ENCODE assay signal across 23 cellular contexts in the genomic region with DNA sequence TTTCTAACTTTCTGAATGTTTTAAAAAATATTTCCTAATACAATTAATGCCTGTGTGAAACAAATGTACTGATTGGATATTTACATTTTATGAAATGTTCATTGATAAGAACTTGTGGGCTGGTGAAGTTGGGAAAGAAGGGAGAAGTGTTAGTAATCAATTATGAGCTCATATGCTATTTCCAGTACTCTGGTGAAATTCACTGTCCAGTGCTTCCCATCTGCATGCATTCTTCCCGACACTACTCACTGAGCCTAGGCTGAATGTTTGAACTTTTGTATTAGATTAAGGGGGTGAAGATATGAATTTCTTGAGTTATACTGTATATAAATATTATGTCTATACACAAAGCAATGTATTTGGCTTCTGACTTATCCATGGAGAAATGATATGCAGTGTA. TPM values are rescaled to one million over a fixed set of nuclear protein-coding genes. Genes with fewer than 3 reads are reported as not detected.
DNase-seq lines count a peak whose midpoint lies in the region; ATAC-seq and TF ChIP-seq lines count a peak whose summit lies in the region.
"Had no signal": no experiment of that assay in that cellular context is flagged by ENCODE, and none has a peak within 500 bp of the region (broad histone marks: within the 10 kb centered on the region; RNA-seq: fewer than 3 reads in every experiment).

No MANE protein-coding gene starts in this region.

- no peaks in the 10 kb centered on the region for H3K27me3 ChIP-seq in brain microvascular endothelial cell (replicated peaks)

- no peaks in the 10 kb centered on the region for H3K36me3 ChIP-seq in brain microvascular endothelial cell (replicated peaks)
- H3K36me3 ChIP-seq: sigmoid colon, WERI-Rb-1 had no signal

- no peak overlapping the region for H3K27ac ChIP-seq in brain microvascular endothelial cell
- H3K27ac ChIP-seq: PC-9, sigmoid colon, WERI-Rb-1 had no signal

- no peaks in the 10 kb centered on the region for H3K9me3 Mint-ChIP-seq in chondrocyte (ENCODE audit: low read depth)
- H3K9me3 Mint-ChIP-seq: activated CD4-positive, alpha-beta memory T cell treated with anti-CD3 and anti-CD28 coated beads, Interleukin-2, amount 10 ng/mL, durations not matched to agents 7 days and 5 days; H9 had no signal

- H3K27ac Mint-ChIP-seq in chondrocyte (ENCODE audit: unreplicated experiment): no peak overlapping the region
- H3K27ac Mint-ChIP-seq: activated CD4-positive, alpha-beta memory T cell treated with anti-CD3 and anti-CD28 coated beads, Interleukin-2, amount 10 ng/mL, durations not matched to agents 7 days and 5 days; B cell; H9 had no signal

- intact Hi-C loops in left ventricle myocardium superior (cut with micrococcal nuclease): no loop called here

- no peak overlapping the region for H3K4me3 ChIP-seq in brain microvascular endothelial cell (ENCODE audit: low read depth, low read length)
- H3K4me3 ChIP-seq: PC-9, sigmoid colon had no signal

- DNase-seq in AG08395 (ENCODE audit: low spot score): peak; percentile 46
- peak; percentile 42 for DNase-seq in HS-5 (ENCODE audit: low read depth)
- DNase-seq in brain microvascular endothelial cell: peak; percentile 26
- DNase-seq in left ventricle myocardium superior: no peak
- DNase-seq in chondrocyte (ENCODE audit: low spot score): no peak
- no peak for DNase-seq in inferior parietal cortex (ENCODE audit: extremely low spot score)
- DNase-seq in T-helper 2 cell: no peak
- DNase-seq: activated CD4-positive, alpha-beta memory T cell treated with anti-CD3 and anti-CD28 coated beads, Interleukin-2, amount 10 ng/mL, durations not matched to agents 7 days and 5 days; activated T-cell treated with anti-CD3 and anti-CD28 coated beads, Interleukin-2, amount 50 U/mL, for 48 hours; Calu3; GF-D8; H9; head of caudate nucleus; kidney; NCI-H526 treated with DMSO at 0.1 percent for 48 hours; nucleus accumbens; PC-9; sigmoid colon; substantia nigra; SW 1271; WERI-Rb-1 had no signal

- ATAC-seq in left ventricle myocardium superior (peak; percentile 77), HG03097 (IDR thresholded peaks at IDR 0.05; ENCODE audit: low FRiP score, unreplicated experiment) (no peak)

- no peaks in the 10 kb centered on the region for H3K36me3 Mint-ChIP-seq in chondrocyte (ENCODE audit: low read depth)

- H3K27me3 Mint-ChIP-seq in chondrocyte (ENCODE audit: low read depth): peaks cover 20% of the 10 kb centered on the region

- TF ChIP-seq CTCF in brain microvascular endothelial cell (IDR thresholded peaks at IDR 0.05; ENCODE audit: low read depth, low read length, missing control alignments) (no peak), chondrocyte (IDR thresholded peaks at IDR 0.05) (no peak)

- no peak overlapping the region for H3K4me3 Mint-ChIP-seq in chondrocyte (ENCODE audit: unreplicated experiment)
- H3K4me3 Mint-ChIP-seq: activated CD4-positive, alpha-beta memory T cell treated with anti-CD3 and anti-CD28 coated beads, Interleukin-2, amount 10 ng/mL, durations not matched to agents 7 days and 5 days; B cell; H9 had no signal

- in situ Hi-C loops in brain microvascular endothelial cell (cut with HindIII; ENCODE audit: low pct_ligation_motif_present, low sequenced_read_pairs): no loop called here

- no peaks in the 10 kb centered on the region for H3K4me1 Mint-ChIP-seq in chondrocyte (ENCODE audit: low read depth)
- H3K4me1 Mint-ChIP-seq: activated CD4-positive, alpha-beta memory T cell treated with anti-CD3 and anti-CD28 coated beads, Interleukin-2, amount 10 ng/mL, durations not matched to agents 7 days and 5 days; B cell had no signal

RNA-seq across cellular contexts. Expression of a gene that starts 36.0 kb away (rescaled TPM):
- total RNA-seq in left ventricle myocardium superior: 0.20 TPM
- 3.7 to 4.7 TPM (median 4.3 TPM) in 3 replicates for total RNA-seq in chondrocyte

Comparison
In these comparisons a context has a peak if more than half of its experiments do, and no peak if none do; other contexts are left out.
1. DNase-seq: peak in AG08395 (single experiment), HS-5 (single experiment) and brain microvascular endothelial cell (single experiment); none in left ventricle myocardium superior (single experiment), chondrocyte (single experiment), inferior parietal cortex (single experiment) and T-helper 2 cell (0 of 5).